In the genomic region with DNA sequence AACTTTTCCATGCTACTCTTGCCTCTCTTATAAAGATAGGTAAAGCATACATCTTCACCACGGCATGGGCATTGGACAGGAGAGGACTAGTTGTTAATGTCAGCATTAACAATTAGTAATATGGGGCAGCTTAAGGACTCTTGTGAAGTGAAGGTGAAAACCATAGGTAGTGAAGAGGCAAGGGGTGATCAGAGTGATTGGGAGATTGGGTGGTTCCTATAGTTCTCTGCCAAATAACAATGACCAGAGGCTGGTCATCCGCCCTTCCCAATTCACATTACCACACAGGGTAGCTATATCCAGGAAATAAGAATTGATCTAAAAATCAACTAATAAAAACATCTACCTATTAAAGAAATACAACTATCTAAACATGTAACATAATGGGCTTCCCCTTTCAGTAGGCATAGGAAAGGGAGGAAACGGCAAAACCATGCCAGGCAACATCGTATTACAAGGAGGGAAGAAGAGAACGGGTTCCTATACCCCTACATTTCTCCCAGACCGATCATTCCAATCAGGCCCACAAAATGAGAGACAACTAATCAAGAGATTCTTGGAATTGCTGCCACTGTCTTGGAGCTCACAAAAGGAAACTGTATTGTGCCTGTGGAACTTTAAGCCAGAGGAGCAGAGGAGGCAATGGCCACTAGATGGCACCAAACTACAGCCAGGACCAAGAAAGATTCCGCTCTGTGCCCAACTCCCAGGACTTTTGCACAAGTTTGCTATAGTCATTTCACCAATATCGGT, we compare ENCODE assay signal across 8 cellular contexts.
A peak's percentile ranks its signal among the peaks of the same experiment; 100 is the strongest.
DNase-seq lines count a peak whose midpoint lies in the region; ATAC-seq, FAIRE-seq and TF ChIP-seq lines count a peak whose summit lies in the region.

No MANE protein-coding gene starts in this region.

- H3K4me3 ChIP-seq in SJCRH30 = no peak overlapping the region
- peak overlapping the region; percentile 8 for H3K4me3 ChIP-seq in upper lobe of right lung

- peak; percentile 88 to 94 for DNase-seq in Kasumi-1 (lab: John Stamatoyannopoulos, UW)
- DNase-seq in SJCRH30 = peak; percentile 75 to 93
- peak; percentile 1 to 34 (median 16) for DNase-seq in activated naive CD4-positive, alpha-beta T cell (lab: John Stamatoyannopoulos, UW)
- DNase-seq in germinal center (ENCODE audit: low spot score) = peak; percentile 54
- peak; percentile 85 for DNase-seq in pons (ENCODE audit: low spot score)
- DNase-seq in upper lobe of right lung = no peak

- H3K9me3 ChIP-seq in SJCRH30 (replicated peaks) (no peaks in the 10 kb centered on the region), upper lobe of right lung (no peaks in the 10 kb centered on the region)

- H3K4me1 ChIP-seq in SJCRH30 = peaks cover 29% of the 10 kb centered on the region
- peaks cover 5% of the 10 kb centered on the region for H3K4me1 ChIP-seq in upper lobe of right lung

- FAIRE-seq in G401.6 (lab: Jason Lieb, UNC) = peak; percentile 95

- ATAC-seq in GM21737 (IDR thresholded peaks at IDR 0.05; ENCODE audit: unreplicated experiment) (peak; percentile 83), upper lobe of right lung (peak; percentile 98)

- intact Hi-C loops in upper lobe of right lung (cut with DNase I) = no loop called here

- H3K27ac ChIP-seq in SJCRH30 = no peak overlapping the region
- H3K27ac ChIP-seq in upper lobe of right lung = no peak overlapping the region

- TF ChIP-seq CTCF in upper lobe of right lung (IDR thresholded peaks at IDR 0.05) = peak; percentile 98

- no peaks in the 10 kb centered on the region for H3K27me3 ChIP-seq in SJCRH30
- no peaks in the 10 kb centered on the region for H3K27me3 ChIP-seq in upper lobe of right lung

- H3K36me3 ChIP-seq in SJCRH30 (no peaks in the 10 kb centered on the region), upper lobe of right lung (no peaks in the 10 kb centered on the region)
